9 cellular contexts compared by ENCODE assay signal in genomic region chr1:1012736-1013104, GRCh38. TPM values are rescaled to one million over a fixed set of nuclear protein-coding genes. Genes with fewer than 3 reads are reported as not detected.
DNase-seq lines count a peak whose midpoint lies in the region; ATAC-seq and TF ChIP-seq lines count a peak whose summit lies in the region.
"Not testable (repeated sequence)": the region's sequence is repeated elsewhere in the genome, so short reads cannot be mapped to it uniquely, and the experiment has no call there.
"Had no signal": no experiment of that assay in that cellular context is flagged by ENCODE, and none has a peak within 500 bp of the region (broad histone marks: within the 10 kb centered on the region; RNA-seq: fewer than 3 reads in every experiment).

No MANE protein-coding gene starts in this region.

- ATAC-seq in WTC11 = not testable (repeated sequence)
- ATAC-seq in lower lobe of right lung = peak in 1 of 2 donors; percentile 4
- ATAC-seq in psoas muscle = peak in 2 of 4 donors; percentile 3

- peak overlapping the region; percentile 78 for H3K4me3 Mint-ChIP-seq in WTC11
- peak overlapping the region; percentile 85 to 94 (median 89) for H3K4me3 Mint-ChIP-seq in brain

- not testable (repeated sequence) for DNase-seq in WTC11 (ENCODE audit: low spot score); fibroblast of mammary gland (ENCODE audit: low read depth); lower lobe of right lung; uterus
- peak in 1 of 2 donors; percentile 26 for DNase-seq in psoas muscle

- H3K9me3 ChIP-seq in ES-I3 (ENCODE audit: control insufficient read depth, insufficient read depth, low read length); HUES64 (ENCODE audit: insufficient read depth, low read depth, low read length); lower lobe of right lung; psoas muscle; uterus: not testable (repeated sequence)

- peak overlapping the region; percentile 83; the same call in 1 of the 2 replicates for H3K27ac ChIP-seq in HUES64 (ENCODE audit: low read depth, low read length)
- peak overlapping the region; percentile 91 for H3K27ac ChIP-seq in lower lobe of right lung
- peak overlapping the region; percentile 80 for H3K27ac ChIP-seq in psoas muscle
- peak overlapping the region; percentile 81 to 89 for H3K27ac ChIP-seq in uterus

- H3K9ac ChIP-seq in ES-I3 (ENCODE audit: low read depth, low read length) = peak overlapping the region; percentile 51; the same call in 1 of the 2 replicates
- peak overlapping the region; percentile 40; the same call in 1 of the 2 replicates for H3K9ac ChIP-seq in HUES64 (ENCODE audit: low read depth, low read length)

- not testable (repeated sequence) for TF ChIP-seq CTCF in WTC11 (IDR thresholded peaks at IDR 0.05); brain (conservative IDR thresholded peaks at IDR 0.05); fibroblast of mammary gland (conservative IDR thresholded peaks at IDR 0.05; ENCODE audit: control insufficient read depth, insufficient read depth, low read depth, low read length); lower lobe of right lung (IDR thresholded peaks at IDR 0.05); psoas muscle (IDR thresholded peaks at IDR 0.05); uterus (IDR thresholded peaks at IDR 0.05)

- not testable (repeated sequence) for TF ChIP-seq POLR2A in uterus (IDR thresholded peaks at IDR 0.05)

- POLR2A ChIA-PET in WTC11 (lab: Charles Lee) = interaction anchor here (0.6 to 2.7 kb wide), 3 partner anchors 12 to 27 kb away, joined by 3 to 8 read pairs (median 3); no protein-coding TSS in a partner anchor

- not testable (repeated sequence) for H3K36me3 Mint-ChIP-seq in WTC11
- H3K36me3 Mint-ChIP-seq in brain = peaks cover 11% of the 10 kb centered on the region

- peaks cover 52% of the 10 kb centered on the region for H3K27me3 Mint-ChIP-seq in WTC11 (ENCODE audit: low read depth)
- H3K27me3 Mint-ChIP-seq in brain = not testable (repeated sequence)

- not testable (repeated sequence) for H3K36me3 ChIP-seq in ES-I3 (ENCODE audit: insufficient read depth, low read length); HUES64 (ENCODE audit: insufficient read depth, low read length); lower lobe of right lung; psoas muscle (ENCODE audit: insufficient read depth in 1 of 2, low read depth in 1 of 2); uterus

- CTCF ChIA-PET in WTC11 (lab: Charles Lee) = interaction anchor here (1.4 to 3.6 kb wide), 5 partner anchors 10 to 51 kb away, joined by 5 to 36 read pairs (median 18); partner anchors contain the start of gene PERM1

- peak overlapping the region; percentile 95 for H3K27ac Mint-ChIP-seq in WTC11
- peak overlapping the region; percentile 91 to 96 (median 94) for H3K27ac Mint-ChIP-seq in brain

- intact Hi-C loops in lower lobe of right lung (cut with DNase I); psoas muscle (cut with DNase I); uterus (cut with DNase I; ENCODE audit: low total_unique reads): not testable (repeated sequence)

- H3K4me1 Mint-ChIP-seq in WTC11 (peaks cover 29% of the 10 kb centered on the region), brain (peaks cover 34% of the 10 kb centered on the region)

- not testable (repeated sequence) for H3K9me3 Mint-ChIP-seq in WTC11, brain

- H3K4me3 ChIP-seq in HUES64 (ENCODE audit: low read length) = peak overlapping the region; percentile 69
- peak overlapping the region; percentile 73 for H3K4me3 ChIP-seq in fibroblast of mammary gland (ENCODE audit: control insufficient read depth, low read depth, low read length)
- peak overlapping the region; percentile 64 for H3K4me3 ChIP-seq in lower lobe of right lung
- H3K4me3 ChIP-seq in psoas muscle = peak overlapping the region; percentile 79
- H3K4me3 ChIP-seq in uterus = peak overlapping the region; percentile 54 to 58

- H3K27me3 ChIP-seq in HUES64 (ENCODE audit: insufficient read depth, low read length); lower lobe of right lung (ENCODE audit: low read depth); psoas muscle (ENCODE audit: insufficient read depth in 3 of 3, low read length in 2 of 3); uterus: not testable (repeated sequence)

- 82% methylated on average over 13 of the region's 13 CpGs for WGBS in HUES64
- 49 to 60% (median 50%) methylated on average over 13 of the region's 13 CpGs for WGBS in psoas muscle, 3 donors

- not testable (repeated sequence) for H3K4me1 ChIP-seq in ES-I3 (ENCODE audit: insufficient read depth, low read length); HUES64 (ENCODE audit: insufficient read depth, low read length); uterus
- H3K4me1 ChIP-seq in lower lobe of right lung = peaks cover 23% of the 10 kb centered on the region
- peaks cover 11% of the 10 kb centered on the region for H3K4me1 ChIP-seq in psoas muscle

RNA-seq across cellular contexts. Expression of gene ISG15, which starts 0.6 kb away (rescaled TPM):
- polyA plus RNA-seq in HUES64 (2013, experiment 1 of 2) = 24.5 TPM
- 29.7 TPM for polyA plus RNA-seq in HUES64 (2013, experiment 2 of 2)
- 29.5 to 38.3 TPM (median 36.1 TPM) in 3 replicates for total RNA-seq in WTC11 (2021)
- 75.9 TPM for polyA plus RNA-seq in brain (ENCODE audit: insufficient read depth, low read depth, low replicate concordance)
- total RNA-seq in lower lobe of right lung = 76.9 TPM
- 10 to 100 TPM in 1 of 4 donors, 1 to 10 TPM in 3; 2.9 to 12.4 (median 8.1) TPM for total RNA-seq in psoas muscle
- polyA plus RNA-seq in psoas muscle = 10 to 100 TPM; 13.3 to 22.1 (median 17.1) TPM
- total RNA-seq in uterus = 10 to 100 TPM in 2 of 4 donors, 1 to 10 TPM in 2; 1.8 to 27.2 (median 15.2) TPM

RNA-seq across cellular contexts. Expression of gene AGRN, which starts 7.2 kb away (rescaled TPM):
- 58.7 TPM for polyA plus RNA-seq in HUES64 (2013, experiment 1 of 2)
- polyA plus RNA-seq in HUES64 (2013, experiment 2 of 2) = 72.3 TPM
- total RNA-seq in WTC11 (2021) (184 to 198 TPM (median 186 TPM) in 3 replicates), lower lobe of right lung (114 TPM), psoas muscle (1 to 10 TPM; 3.4 to 5.4 (median 4.6) TPM), uterus (10 to 100 TPM in 3 of 4 donors, 1 to 10 TPM in 1; 8.2 to 86.9 (median 26.2) TPM)
- polyA plus RNA-seq in brain (ENCODE audit: insufficient read depth, low read depth, low replicate concordance) (37.8 TPM), psoas muscle (1 to 10 TPM; 1.3 to 3.0 (median 1.4) TPM)

RNA-seq across cellular contexts. Expression of gene HES4, which starts 12.8 kb away (rescaled TPM):
- polyA plus RNA-seq in HUES64 (2013, experiment 1 of 2) = 3.7 TPM
- polyA plus RNA-seq in HUES64 (2013, experiment 2 of 2) = 4.8 TPM
- total RNA-seq in WTC11 (2021) = 4.5 to 10.7 TPM (median 8.3 TPM) in 3 replicates
- 4.9 TPM for polyA plus RNA-seq in brain (ENCODE audit: insufficient read depth, low read depth, low replicate concordance)
- 21.4 TPM for total RNA-seq in lower lobe of right lung
- total RNA-seq in psoas muscle = 10 to 100 TPM in 3 of 4 donors, 1 to 10 TPM in 1; 7.2 to 21.8 (median 12.6) TPM
- polyA plus RNA-seq in psoas muscle = 10 to 100 TPM in 1 of 3 donors, 1 to 10 TPM in 2; 2.3 to 20.2 (median 5.4) TPM
- total RNA-seq in uterus = 10 to 100 TPM; 19.6 to 41.0 (median 36.3) TPM

RNA-seq across cellular contexts. Expression of gene PERM1, which starts 30.8 kb away (rescaled TPM):
- polyA plus RNA-seq in HUES64 (2013, experiment 1 of 2) = not detected
- polyA plus RNA-seq in HUES64 (2013, experiment 2 of 2) = not detected
- total RNA-seq in WTC11 (2021) (not detected in 3 replicates), lower lobe of right lung (not detected), psoas muscle (100 to 1,000 TPM in 2 of 4 donors, 10 to 100 TPM in 2; 13.9 to 249 (median 109) TPM), uterus (1 to 10 TPM in 1 of 4 donors, not detected in 3; 2.3 TPM)
- polyA plus RNA-seq in brain (ENCODE audit: insufficient read depth, low read depth, low replicate concordance) (not detected), psoas muscle (100 to 1,000 TPM in 1 of 3 donors, 10 to 100 TPM in 2; 38.1 to 239 (median 58.5) TPM)
- total RNA-seq: T-helper 1 cell treated with Interleukin-12 subunit alpha and Interleukin-12 subunit beta and Interleukin-4 antibody, amounts not matched to agents 30 ng/mL and 1 ng/mL, for 36 hours had no signal

RNA-seq across cellular contexts. Expression of gene PLEKHN1, which starts 46.4 kb away (rescaled TPM):
- polyA plus RNA-seq in HUES64 (2013, experiment 1 of 2) = 0.10 TPM
- polyA plus RNA-seq in HUES64 (2013, experiment 2 of 2) = 0.38 TPM
- 2.9 to 3.4 TPM (median 3.0 TPM) in 3 replicates for total RNA-seq in WTC11 (2021)
- not detected for polyA plus RNA-seq in brain (ENCODE audit: insufficient read depth, low read depth, low replicate concordance)
- 1.2 TPM for total RNA-seq in lower lobe of right lung
- not detected for total RNA-seq in psoas muscle
- polyA plus RNA-seq in psoas muscle = under 1 TPM in 1 of 3 donors, not detected in 2; 0.03 TPM
- total RNA-seq in uterus = 1 to 10 TPM in 1 of 4 donors, not detected in 3; 1.1 TPM
